In the genomic region with DNA sequence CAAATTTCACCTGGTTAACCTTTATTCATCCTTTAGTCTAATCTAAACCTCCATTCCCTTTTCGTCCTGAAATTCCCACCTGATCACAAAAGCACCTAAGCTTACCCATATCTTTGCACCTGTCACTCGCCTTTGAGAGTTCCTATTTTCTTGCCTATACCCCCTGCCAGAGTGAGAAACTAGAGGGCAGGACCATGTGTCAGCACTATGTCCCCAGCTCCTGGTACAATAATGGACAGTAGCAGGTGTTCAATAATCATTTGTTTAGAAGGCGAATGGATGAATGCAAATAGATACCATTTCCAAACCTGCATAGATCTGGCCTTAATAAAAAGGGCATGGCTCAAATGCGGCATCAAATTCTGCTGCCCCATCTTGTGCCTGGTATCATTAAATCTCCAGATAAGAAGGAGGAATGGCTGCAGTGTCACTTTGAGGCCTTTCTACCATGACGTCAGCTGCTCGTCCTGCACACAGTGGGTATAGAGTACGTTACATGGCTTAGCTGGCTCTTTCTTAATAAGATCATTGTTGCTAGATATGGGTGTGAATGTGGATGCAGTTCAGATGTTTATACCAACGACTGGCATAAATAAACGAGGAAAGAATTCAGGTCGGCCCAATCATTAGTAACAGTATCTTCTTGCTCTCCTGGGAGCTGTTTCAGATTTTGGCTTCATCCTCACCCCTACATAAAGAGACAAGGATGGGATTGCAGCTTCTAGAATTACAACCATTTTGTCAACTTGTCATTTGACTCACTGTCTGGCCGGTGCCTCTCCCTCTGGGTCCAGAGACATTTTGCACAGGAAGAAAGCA, we compare ENCODE assay signal across 13 cellular contexts.
DNase-seq lines count a peak whose midpoint lies in the region; ATAC-seq and TF ChIP-seq lines count a peak whose summit lies in the region.
"Had no signal": no experiment of that assay in that cellular context is flagged by ENCODE, and none has a peak within 500 bp of the region (broad histone marks: within the 10 kb centered on the region; RNA-seq: fewer than 3 reads in every experiment).

No MANE protein-coding gene starts in this region.

- no peak for TF ChIP-seq CTCF in left ventricle myocardium inferior (IDR thresholded peaks at IDR 0.05; ENCODE audit: borderline replicate concordance)
- no peak for TF ChIP-seq CTCF in heart left ventricle (IDR thresholded peaks at IDR 0.05)
- no peak for TF ChIP-seq CTCF in nephron (IDR thresholded peaks at IDR 0.05; ENCODE audit: unreplicated experiment in 3 of 3)

- ATAC-seq in heart left ventricle = no peak
- ATAC-seq in GM18861 (IDR thresholded peaks at IDR 0.05; ENCODE audit: unreplicated experiment) = no peak
- ATAC-seq: SK-N-SH treated with all-trans-retinoic acid at 6 μM for 48 hours had no signal

- intact Hi-C loops in left ventricle myocardium inferior (cut with micrococcal nuclease) = no loop called here
- intact Hi-C loops in heart left ventricle (cut with DNase I) = loop anchor here in 1 of 10 donors (5.0 kb wide), 1 partner anchor 77 kb away; no protein-coding TSS in a partner anchor

- no peak overlapping the region for H3K4me3 Mint-ChIP-seq in nephron
- H3K4me3 Mint-ChIP-seq: CD4-positive, alpha-beta memory T cell had no signal

- 82 to 90% (median 86%) methylated on average over 11 of the region's 11 CpGs for WGBS in heart left ventricle, 4 donors

- no peaks in the 10 kb centered on the region for H3K9me3 Mint-ChIP-seq in nephron
- H3K9me3 Mint-ChIP-seq: CD4-positive, alpha-beta memory T cell had no signal

- H3K27me3 ChIP-seq in left ventricle myocardium inferior (ENCODE audit: low read depth) = no peaks in the 10 kb centered on the region
- H3K27me3 ChIP-seq in heart left ventricle = no peaks in the 10 kb centered on the region
- H3K27me3 ChIP-seq: Peyer's patch had no signal

- DNase-seq in left ventricle myocardium inferior (no peak), heart left ventricle (no peak), NCI-H748 treated with DMSO at 0.1 percent for 48 hours (lab: John Stamatoyannopoulos, UW) (peak; percentile 9), NCI-H524 treated with DMSO at 0.1 percent for 48 hours (lab: John Stamatoyannopoulos, UW) (no peak), HCEC 1CT (no peak)
- DNase-seq: CD4-positive, alpha-beta memory T cell; GOT3; NCI-H1694 treated with DMSO at 0.1 percent for 48 hours; Peyer's patch; Right ventricle myocardium superior had no signal

- H3K4me1 Mint-ChIP-seq in nephron = peaks cover 59% of the 10 kb centered on the region
- H3K4me1 Mint-ChIP-seq: CD4-positive, alpha-beta memory T cell had no signal

- H3K4me3 ChIP-seq in left ventricle myocardium inferior = no peak overlapping the region
- H3K4me3 ChIP-seq in heart left ventricle = no peak overlapping the region
- H3K4me3 ChIP-seq: Peyer's patch had no signal

- no peaks in the 10 kb centered on the region for H3K36me3 ChIP-seq in left ventricle myocardium inferior
- H3K36me3 ChIP-seq in heart left ventricle = no peaks in the 10 kb centered on the region
- H3K36me3 ChIP-seq: Peyer's patch had no signal

- H3K4me1 ChIP-seq in left ventricle myocardium inferior = peaks cover 13% of the 10 kb centered on the region
- H3K4me1 ChIP-seq in heart left ventricle = peaks cover 0 to 26% (median 4%) of the 10 kb centered on the region in 12 donors

- TF ChIP-seq POLR2A in heart left ventricle (IDR thresholded peaks at IDR 0.05) = no peak

- H3K9me3 ChIP-seq in left ventricle myocardium inferior (replicated peaks) (no peaks in the 10 kb centered on the region), heart left ventricle (no peaks in the 10 kb centered on the region)
- H3K9me3 ChIP-seq: Peyer's patch had no signal

- H3K27ac ChIP-seq in left ventricle myocardium inferior (replicated peaks) (peak overlapping the region; percentile 3), heart left ventricle (no peak overlapping the region)
- H3K27ac ChIP-seq: Peyer's patch had no signal

- H3K27me3 Mint-ChIP-seq in nephron (ENCODE audit: low read depth) = peaks cover 9% of the 10 kb centered on the region

- H3K36me3 Mint-ChIP-seq in nephron (ENCODE audit: low read depth) = no peaks in the 10 kb centered on the region
- H3K36me3 Mint-ChIP-seq: CD4-positive, alpha-beta memory T cell had no signal

- peak overlapping the region in 2 of 3 experiments; percentile 19 to 79 for H3K27ac Mint-ChIP-seq in nephron
- H3K27ac Mint-ChIP-seq: CD4-positive, alpha-beta memory T cell had no signal
